Comparison of ENCODE assay signal across 35 cellular contexts in the genomic region with DNA sequence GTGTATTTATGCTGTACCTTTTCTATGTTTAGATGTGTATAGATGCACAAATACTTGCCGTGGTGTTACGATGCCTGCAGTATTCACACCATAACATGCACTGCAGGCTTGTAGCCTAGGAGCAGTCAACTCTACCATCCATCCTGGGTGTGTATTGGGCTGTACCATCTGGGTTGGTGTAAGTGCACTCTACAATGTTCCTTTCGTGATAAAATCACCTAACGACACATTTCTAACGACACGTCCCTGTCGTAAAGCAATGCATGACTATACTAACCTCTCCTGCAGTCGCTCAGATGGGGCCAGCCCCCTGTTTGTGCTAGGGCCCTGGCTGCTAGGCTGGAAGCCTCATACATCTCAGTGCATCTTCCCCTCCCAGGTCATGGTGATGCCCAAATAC. TPM values are rescaled to one million over a fixed set of nuclear protein-coding genes. Genes with fewer than 3 reads are reported as not detected.
"Had no signal": no experiment of that assay in that cellular context is flagged by ENCODE, and none has a peak within 500 bp of the region (broad histone marks: within the 10 kb centered on the region; RNA-seq: fewer than 3 reads in every experiment).

No MANE protein-coding gene starts in this region.

- H3K36me3 ChIP-seq: brain microvascular endothelial cell, esophagus muscularis mucosa, gastrocnemius medialis, heart left ventricle, WERI-Rb-1 had no signal

- H3K4me3 Mint-ChIP-seq: activated B cell treated with CpG ODN at 0.5 μM for 24 hours; activated CD8-positive, alpha-beta T cell treated with anti-CD3 and anti-CD28 coated beads for 36 hours; activated naive CD8-positive, alpha-beta T cell; activated T-cell treated with anti-CD3 and anti-CD28 coated beads, Interleukin-2, amount 50 U/mL, for 72 hours; effector memory CD8-positive, alpha-beta T cell; T-helper 17 cell; T-helper 2 cell treated with Interferon-gamma antibody and Interleukin-4, amounts not matched to agents 5 μg/mL and 100 μg/mL, for 36 hours had no signal

- H3K27ac Mint-ChIP-seq: activated B cell treated with CpG ODN at 0.5 μM for 24 hours; activated CD8-positive, alpha-beta T cell treated with anti-CD3 and anti-CD28 coated beads for 36 hours; activated naive CD8-positive, alpha-beta T cell; activated T-cell treated with anti-CD3 and anti-CD28 coated beads, Interleukin-2, amount 50 U/mL, for 72 hours; effector memory CD8-positive, alpha-beta T cell; T-helper 17 cell; T-helper 2 cell treated with Interferon-gamma antibody and Interleukin-4, amounts not matched to agents 5 μg/mL and 100 μg/mL, for 36 hours had no signal

- H3K27me3 ChIP-seq: brain microvascular endothelial cell, gastrocnemius medialis had no signal

- H3K36me3 Mint-ChIP-seq: activated naive CD8-positive, alpha-beta T cell had no signal

- H3K4me1 Mint-ChIP-seq: activated B cell treated with CpG ODN at 0.5 μM for 24 hours had no signal

- DNase-seq: activated B cell treated with CpG ODN at 0.5 μM for 24 hours; activated CD4-positive, alpha-beta T cell treated with anti-CD3 and anti-CD28 coated beads for 48 hours; activated CD4-positive, alpha-beta T cell treated with anti-CD3 and anti-CD28 coated beads, Interleukin-2, amount 50 U/mL, for 1 hour; activated CD4-positive, alpha-beta T cell treated with anti-CD3 and anti-CD28 coated beads, Interleukin-2, amount 50 U/mL, for 48 hours; activated CD8-positive, alpha-beta memory T cell treated with anti-CD3 and anti-CD28 coated beads for 24 hours; activated CD8-positive, alpha-beta memory T cell treated with anti-CD3 and anti-CD28 coated beads, Interleukin-2, amount 50 U/mL, for 4 hours; activated CD8-positive, alpha-beta T cell treated with anti-CD3 and anti-CD28 coated beads for 36 hours; activated gamma-delta T cell; activated naive CD4-positive, alpha-beta T cell treated with anti-CD3 and anti-CD28 coated beads, Interleukin-2, amount 50 U/mL, for 16 hours; activated naive CD4-positive, alpha-beta T cell treated with Interleukin-2 at 50 U/mL for 16 hours; activated T-cell treated with anti-CD3 and anti-CD28 coated beads, Interleukin-2, amount 50 U/mL, for 1 hour; activated T-cell treated with anti-CD3 and anti-CD28 coated beads, Interleukin-2, amount 50 U/mL, for 72 hours; amniotic stem cell; anterior cingulate cortex; brain microvascular endothelial cell; caudate nucleus; cortex of kidney; effector CD4-positive, alpha-beta T cell; effector memory CD8-positive, alpha-beta T cell; erythroblast; gastrocnemius medialis; glutamatergic neuron; heart left ventricle; T-helper 17 cell; T1000; WERI-Rb-1 had no signal

- H3K9me3 Mint-ChIP-seq: activated B cell treated with CpG ODN at 0.5 μM for 24 hours; activated CD8-positive, alpha-beta T cell treated with anti-CD3 and anti-CD28 coated beads for 36 hours; activated T-cell treated with anti-CD3 and anti-CD28 coated beads, Interleukin-2, amount 50 U/mL, for 72 hours; effector memory CD8-positive, alpha-beta T cell; T-helper 2 cell treated with Interferon-gamma antibody and Interleukin-4, amounts not matched to agents 5 μg/mL and 100 μg/mL, for 36 hours had no signal

- ATAC-seq: activated CD4-positive, CD25-positive, alpha-beta regulatory T cell treated with anti-CD3 and anti-CD28 coated beads, Interleukin-2, amount 50 U/mL, for 24 hours; activated CD8-positive, alpha-beta T cell treated with anti-CD3 and anti-CD28 coated beads for 36 hours; activated T-cell treated with anti-CD3 and anti-CD28 coated beads, Interleukin-2, amount 50 U/mL, for 72 hours; effector memory CD8-positive, alpha-beta T cell; foreskin keratinocyte; gastrocnemius medialis; heart left ventricle; T-helper 17 cell had no signal

- H3K4me3 ChIP-seq: esophagus muscularis mucosa, gastrocnemius medialis, heart left ventricle had no signal

- FAIRE-seq: astrocyte, colon had no signal

RNA-seq across cellular contexts. Expression of a gene that starts 18.4 kb away (rescaled TPM):
- total RNA-seq: activated B cell treated with CpG ODN at 0.5 μM for 24 hours; activated CD8-positive, alpha-beta T cell treated with anti-CD3 and anti-CD28 coated beads for 36 hours; activated T-cell treated with anti-CD3 and anti-CD28 coated beads, Interleukin-2, amount 50 U/mL, for 72 hours; astrocyte; chondrocyte; dermis blood vessel endothelial cell; T-helper 17 cell had no signal

RNA-seq across cellular contexts. Expression of a gene that starts 42.8 kb away (rescaled TPM):
- total RNA-seq: activated B cell treated with CpG ODN at 0.5 μM for 24 hours; activated CD8-positive, alpha-beta T cell treated with anti-CD3 and anti-CD28 coated beads for 36 hours; activated T-cell treated with anti-CD3 and anti-CD28 coated beads, Interleukin-2, amount 50 U/mL, for 72 hours; astrocyte; chondrocyte; dermis blood vessel endothelial cell; esophagus muscularis mucosa; foreskin keratinocyte; gastrocnemius medialis; heart left ventricle; T-helper 17 cell had no signal
